ENCODE assay signal across 11 cellular contexts in genomic region chr5:54651482-54652076, GRCh38.
A peak's percentile ranks its signal among the peaks of the same experiment; 100 is the strongest.
DNase-seq lines count a peak whose midpoint lies in the region; ATAC-seq and TF ChIP-seq lines count a peak whose summit lies in the region.
"Had no signal": no experiment of that assay in that cellular context is flagged by ENCODE, and none has a peak within 500 bp of the region (broad histone marks: within the 10 kb centered on the region; RNA-seq: fewer than 3 reads in every experiment).

No MANE protein-coding gene starts in this region.

- H2AFZ ChIP-seq in hepatocyte, result no peak overlapping the region

- no peaks in the 10 kb centered on the region for H3K79me2 ChIP-seq in hepatocyte

- H3K27me3 ChIP-seq in hepatocyte (no peaks in the 10 kb centered on the region), transverse colon (no peaks in the 10 kb centered on the region)

- no peaks in the 10 kb centered on the region for H3K36me3 ChIP-seq in hepatocyte (replicated peaks; ENCODE audit: insufficient read depth, low read depth)
- no peaks in the 10 kb centered on the region for H3K36me3 ChIP-seq in transverse colon

- H3K4me3 ChIP-seq in astrocyte of the spinal cord (ENCODE audit: low read depth, low read length) (no peak overlapping the region), hepatocyte (no peak overlapping the region), transverse colon (no peak overlapping the region)

- TF ChIP-seq EP300 in transverse colon (IDR thresholded peaks at IDR 0.05; ENCODE audit: low read depth), result no peak

- no peak for TF ChIP-seq POLR2A in transverse colon (IDR thresholded peaks at IDR 0.05)

- H3K4me2 ChIP-seq in hepatocyte, result no peak overlapping the region

- no peak for TF ChIP-seq CTCF in astrocyte of the spinal cord (IDR thresholded peaks at IDR 0.05; ENCODE audit: low read depth, low read length)
- TF ChIP-seq CTCF in hepatocyte (IDR thresholded peaks at IDR 0.05; ENCODE audit: poor library complexity), result no peak
- TF ChIP-seq CTCF in transverse colon (IDR thresholded peaks at IDR 0.05), result no peak

- in situ Hi-C loops in astrocyte of the spinal cord (cut with HindIII; ENCODE audit: low sequenced_read_pairs), result no loop called here
- in situ Hi-C loops in transverse colon (cut with MboI; ENCODE audit: low pct_ligation_motif_present in 1 of 4, low pct_unique_long_range_greater_than_20kb in 1 of 4, low sequenced_read_pairs in 3 of 4), result no loop called here

- peak; percentile 68 for DNase-seq in NCI-H345 (lab: John Stamatoyannopoulos, UW)
- DNase-seq in NCI-H345 treated with DMSO at 0.1 percent for 48 hours (lab: John Stamatoyannopoulos, UW; ENCODE audit: unreplicated experiment), result no peak
- DNase-seq in astrocyte of the spinal cord (ENCODE audit: low read depth, low spot score), result peak; percentile 50
- DNase-seq in hepatocyte (ENCODE audit: low spot score), result peak; percentile 30
- DNase-seq in transverse colon, result peak; percentile 22
- DNase-seq in central memory CD4-positive, alpha-beta T cell, result no peak
- no peak for DNase-seq in AML-193 (lab: John Stamatoyannopoulos, UW)
- DNase-seq: 8988T; activated CD4-positive, CD25-positive, alpha-beta regulatory T cell; mesenchymal stem cell had no signal

- H3K27ac ChIP-seq in hepatocyte, result no peak overlapping the region
- no peak overlapping the region for H3K27ac ChIP-seq in transverse colon

- H3K4me1 ChIP-seq in hepatocyte (ENCODE audit: insufficient read depth), result peaks cover 6% of the 10 kb centered on the region
- H3K4me1 ChIP-seq in transverse colon, result peaks cover 0 to 11% (median 5%) of the 10 kb centered on the region in 4 donors

- no peaks in the 10 kb centered on the region for H4K20me1 ChIP-seq in hepatocyte (ENCODE audit: insufficient read depth, poor library complexity, severe bottlenecking)

- H3K9me3 ChIP-seq in hepatocyte (ENCODE audit: low read depth) (no peaks in the 10 kb centered on the region), transverse colon (no peaks in the 10 kb centered on the region)

- no peaks in the 10 kb centered on the region for H3K9me2 ChIP-seq in hepatocyte (replicated peaks; ENCODE audit: insufficient read depth)

- ATAC-seq in HG03139 (IDR thresholded peaks at IDR 0.05; ENCODE audit: unreplicated experiment), result no peak

- WGBS in hepatocyte (ENCODE audit: low lambda C conversion rate, missing lambda C conversion rate), result 72% methylated on average over 6 of the region's 6 CpGs
- 73 to 81% methylated on average over 3 to 6 of the region's 6 CpGs for WGBS in transverse colon (ENCODE audit: low coverage in 1 of 2), 2 donors

- intact Hi-C loops in transverse colon (cut with DNase I; ENCODE audit: low total_unique reads), result no loop called here

Comparison
In these comparisons a context has a peak if more than half of its experiments do, and no peak if none do; other contexts are left out.
1. DNase-seq: peak in NCI-H345 (single experiment), astrocyte of the spinal cord (single experiment), hepatocyte (single experiment) and transverse colon (single experiment); none in NCI-H345 treated with DMSO at 0.1 percent for 48 hours (single experiment), central memory CD4-positive, alpha-beta T cell (single experiment) and AML-193 (0 of 2).